In the genomic region with DNA sequence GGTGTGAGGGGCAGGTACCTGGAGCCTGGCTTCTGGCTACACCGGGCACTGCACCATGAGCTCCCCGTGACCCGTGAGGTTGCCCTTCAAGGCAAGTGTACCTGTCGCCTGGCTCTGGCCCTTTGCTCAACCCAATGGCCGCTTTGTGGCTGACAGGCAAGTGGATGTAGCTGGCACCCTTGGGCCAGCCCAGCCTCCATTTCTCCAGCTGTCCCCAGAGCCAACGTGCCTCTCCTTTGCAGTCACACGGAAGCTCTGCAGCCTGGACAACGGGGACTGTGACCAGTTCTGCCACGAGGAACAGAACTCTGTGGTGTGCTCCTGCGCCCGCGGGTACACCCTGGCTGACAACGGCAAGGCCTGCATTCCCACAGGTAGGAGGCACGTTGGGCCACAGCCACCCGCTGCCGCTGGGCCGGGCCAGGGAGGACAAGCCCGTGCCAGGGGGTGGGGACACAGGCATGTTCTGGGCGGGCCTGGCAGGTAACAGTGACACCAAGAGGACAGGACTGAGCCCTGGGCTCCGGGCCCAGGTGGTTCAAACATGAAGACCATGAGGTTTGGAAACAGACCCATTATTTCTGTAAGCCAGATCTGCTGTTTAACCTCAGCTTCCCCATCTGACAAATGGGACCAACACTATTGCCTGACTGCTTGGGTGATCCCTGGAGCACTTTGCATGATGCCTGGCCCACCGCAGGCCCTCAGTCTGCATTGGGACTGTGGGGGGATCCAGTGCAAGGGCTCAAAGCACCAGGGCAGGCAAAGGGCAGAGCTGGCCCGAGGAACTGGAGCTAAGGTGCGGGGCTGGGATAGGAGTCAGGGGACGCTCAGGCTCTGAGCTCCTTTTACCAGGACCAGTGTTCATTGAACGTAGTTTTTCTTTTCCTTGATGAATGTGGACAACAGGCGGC, we compare ENCODE assay signal across 38 cellular contexts. TPM values are rescaled to one million over a fixed set of nuclear protein-coding genes. Genes with fewer than 3 reads are reported as not detected.
DNase-seq lines count a peak whose midpoint lies in the region; ATAC-seq and TF ChIP-seq lines count a peak whose summit lies in the region.
"Had no signal": no experiment of that assay in that cellular context is flagged by ENCODE, and none has a peak within 500 bp of the region (broad histone marks: within the 10 kb centered on the region; RNA-seq: fewer than 3 reads in every experiment).

No MANE protein-coding gene starts in this region.

- H2BK20ac ChIP-seq in H9 (ENCODE audit: low read depth, low read length, poor library complexity, severe bottlenecking): no peak overlapping the region

- H3K9me3 Mint-ChIP-seq in H9: no peaks in the 10 kb centered on the region
- H3K9me3 Mint-ChIP-seq: central memory CD8-positive, alpha-beta T cell; neural progenitor cell; stimulated activated naive CD8-positive, alpha-beta T cell treated with anti-CD3 and anti-CD28 coated beads, Interleukin-15, amount 100 ng/mL, for 72 hours had no signal

- TF ChIP-seq CTCF in 22Rv1 (IDR thresholded peaks at IDR 0.05) (peak; percentile 47), H9 (conservative IDR thresholded peaks at IDR 0.05) (no peak), prostate gland (IDR thresholded peaks at IDR 0.05) (peak in 1 of 4 experiments; percentile 28)

- H3K4me1 ChIP-seq in H9 (ENCODE audit: insufficient read depth, low read length) (no peaks in the 10 kb centered on the region), prostate gland (replicated peaks) (no peaks in the 10 kb centered on the region)
- H3K4me1 ChIP-seq: BLaER1, Peyer's patch had no signal

- no peaks in the 10 kb centered on the region for H3K79me2 ChIP-seq in H9 (ENCODE audit: insufficient read depth, low read length)
- H3K79me2 ChIP-seq: hepatocyte had no signal

- peaks cover 14 to 29% of the 10 kb centered on the region in 2 experiments for H3K4me1 Mint-ChIP-seq in H9
- H3K4me1 Mint-ChIP-seq: central memory CD8-positive, alpha-beta T cell had no signal

- no peak overlapping the region for H3K4ac ChIP-seq in H9 (ENCODE audit: low read depth, low read length)

- no peak overlapping the region for H3T11ph ChIP-seq in H9 (ENCODE audit: low read length)

- H3K23ac ChIP-seq in H9 (ENCODE audit: insufficient read length, low read depth, low read length): no peak overlapping the region

- no peak overlapping the region for H2AK5ac ChIP-seq in H9 (ENCODE audit: insufficient read length, low read length)

- H2BK15ac ChIP-seq in H9 (ENCODE audit: low read depth, low read length): no peak overlapping the region

- H3K36me3 ChIP-seq in prostate gland: no peaks in the 10 kb centered on the region
- H3K36me3 ChIP-seq: BLaER1, neural progenitor cell, Peyer's patch, thyroid gland had no signal

- peak; percentile 26 for DNase-seq in H9
- peak; percentile 39 for DNase-seq in islet precursor cell
- peak; percentile 53 for DNase-seq in prostate gland (ENCODE audit: low spot score)
- DNase-seq in mucosa of gallbladder (ENCODE audit: low spot score): no peak
- DNase-seq: activated CD4-positive, alpha-beta T cell treated with anti-CD3 and anti-CD28 coated beads for 48 hours; activated CD8-positive, alpha-beta memory T cell treated with anti-CD3 and anti-CD28 coated beads for 24 hours; activated naive CD4-positive, alpha-beta T cell treated with Interleukin-2 at 50 U/mL for 16 hours; COR-L47; DMS79; GM23248; KBM-7; left cardiac atrium; mesenchymal stem cell; NCI-H1092; NCI-H1694; NCI-H446 treated with DMSO at 0.1 percent for 48 hours; NCI-H774; right cardiac atrium; stimulated activated CD4-positive, alpha-beta T cell treated with anti-CD3 and anti-CD28 coated beads, Interleukin-12 subunit alpha, Interleukin-12 subunit beta, amount 100 ng/mL, for 4 hours; stimulated activated CD4-positive, alpha-beta T cell treated with anti-CD3 and anti-CD28 coated beads, Interleukin-2, amount 100 ng/mL, for 48 hours; stimulated activated naive CD8-positive, alpha-beta T cell treated with anti-CD3 and anti-CD28 coated beads, Interleukin-15, amount 100 ng/mL, for 72 hours; T1000 had no signal

- H3K27me3 Mint-ChIP-seq in H9 (ENCODE audit: low read depth): no peaks in the 10 kb centered on the region

- H3K27ac ChIP-seq in 22Rv1 (no peak overlapping the region), H9 (ENCODE audit: insufficient read length, low read depth, low read length) (no peak overlapping the region), prostate gland (no peak overlapping the region)
- H3K27ac ChIP-seq: BLaER1, GM23248, hepatocyte, neural progenitor cell, Peyer's patch, thyroid gland, VCaP had no signal

- no peak overlapping the region for H2BK12ac ChIP-seq in H9 (ENCODE audit: insufficient read length, low read depth, low read length)

- no CpG with 5 or more reads among the region's 26 CpGs for WGBS in H9 (ENCODE audit: extremely low coverage, insufficient read length, low lambda C conversion rate)
- 73% methylated on average over 25 of the region's 26 CpGs for WGBS in prostate gland

- no peak overlapping the region for H4K91ac ChIP-seq in H9 (ENCODE audit: insufficient read length, low read depth, low read length)

- no peaks in the 10 kb centered on the region for H4K20me1 ChIP-seq in H9 (ENCODE audit: control insufficient read depth, insufficient read depth, insufficient read length)
- H4K20me1 ChIP-seq: BLaER1 had no signal

- no peak overlapping the region for H3K14ac ChIP-seq in H9 (ENCODE audit: insufficient read depth, low read length)

- no peak overlapping the region for H3K4me2 ChIP-seq in H9 (ENCODE audit: insufficient read depth, insufficient read length, low read length)
- H3K4me2 ChIP-seq: BLaER1, hepatocyte, neural progenitor cell had no signal

- no peak overlapping the region for H3K4me3 Mint-ChIP-seq in H9
- H3K4me3 Mint-ChIP-seq: central memory CD8-positive, alpha-beta T cell; neural progenitor cell; stimulated activated naive CD8-positive, alpha-beta T cell treated with anti-CD3 and anti-CD28 coated beads, Interleukin-15, amount 100 ng/mL, for 72 hours had no signal

- no peak overlapping the region for H2AFZ ChIP-seq in H9 (ENCODE audit: low read length)
- H2AFZ ChIP-seq: GM23248, hepatocyte, neural progenitor cell had no signal

- H3K18ac ChIP-seq in H9 (ENCODE audit: insufficient read length, low read depth, low read length): no peak overlapping the region

- intact Hi-C loops in prostate gland (cut with DNase I): no loop called here

- no peaks in the 10 kb centered on the region; a peak in 1 of 7 replicates for H3K36me3 Mint-ChIP-seq in H9 (ENCODE audit: insufficient read depth in 1 of 3, low read depth in 3 of 3)
- H3K36me3 Mint-ChIP-seq: neural progenitor cell had no signal

- no peak for TF ChIP-seq POLR2A in prostate gland (IDR thresholded peaks at IDR 0.05)

- H3K9ac ChIP-seq in H9 (ENCODE audit: extremely low read depth, insufficient read length, low read length): no peak overlapping the region
- H3K9ac ChIP-seq: BLaER1, GM23248, neural progenitor cell had no signal

- ATAC-seq in HG02623 (IDR thresholded peaks at IDR 0.05; ENCODE audit: unreplicated experiment): no peak
- ATAC-seq in HG02852 (IDR thresholded peaks at IDR 0.05; ENCODE audit: unreplicated experiment): no peak
- no peak for ATAC-seq in GM18511 (IDR thresholded peaks at IDR 0.05; ENCODE audit: unreplicated experiment)
- ATAC-seq: left cardiac atrium; stimulated activated naive CD8-positive, alpha-beta T cell treated with anti-CD3 and anti-CD28 coated beads, Interleukin-15, amount 100 ng/mL, for 72 hours had no signal

- no peak overlapping the region for H4K5ac ChIP-seq in H9 (ENCODE audit: insufficient read length, low read depth, low read length)

- H3K79me1 ChIP-seq in H9 (ENCODE audit: insufficient read depth, low read depth, low read length, poor library complexity, severe bottlenecking): no peaks in the 10 kb centered on the region

- no peaks in the 10 kb centered on the region for H3K9me3 ChIP-seq in H9 (ENCODE audit: control insufficient read depth, low read depth, low read length)
- H3K9me3 ChIP-seq in prostate gland: no peaks in the 10 kb centered on the region
- H3K9me3 ChIP-seq: BLaER1, Peyer's patch, thyroid gland had no signal

- no peaks in the 10 kb centered on the region for H3K27me3 ChIP-seq in H9 (ENCODE audit: insufficient read depth, low read length)
- no peaks in the 10 kb centered on the region for H3K27me3 ChIP-seq in prostate gland (replicated peaks; ENCODE audit: insufficient read depth)
- H3K27me3 ChIP-seq: BLaER1, hepatocyte, neural progenitor cell, Peyer's patch, thyroid gland had no signal

- no peak overlapping the region for H3K27ac Mint-ChIP-seq in H9
- H3K27ac Mint-ChIP-seq: neural progenitor cell; stimulated activated naive CD8-positive, alpha-beta T cell treated with anti-CD3 and anti-CD28 coated beads, Interleukin-15, amount 100 ng/mL, for 72 hours had no signal

- H3K56ac ChIP-seq in H9 (ENCODE audit: insufficient read length, low read depth, low read length): no peak overlapping the region

- no peak overlapping the region for H3K4me3 ChIP-seq in prostate gland
- H3K4me3 ChIP-seq: BLaER1, GM23248, hepatocyte, neural progenitor cell, Peyer's patch, thyroid gland had no signal

- H2BK5ac ChIP-seq in H9 (ENCODE audit: insufficient read length, low read length): no peak overlapping the region

- no peaks in the 10 kb centered on the region for H3K23me2 ChIP-seq in H9 (ENCODE audit: insufficient read length, low read depth, low read length, poor library complexity, severe bottlenecking)

- no peak overlapping the region for H2BK120ac ChIP-seq in H9 (ENCODE audit: low read depth, low read length, poor library complexity, severe bottlenecking)

- no peak overlapping the region for H4K8ac ChIP-seq in H9 (replicated peaks; ENCODE audit: insufficient read length, low read depth, low read length)

RNA-seq across cellular contexts. Expression of gene PROZ, which starts 17.5 kb away (rescaled TPM):
- total RNA-seq in H9 (2021) (not detected in 2 replicates), prostate gland (not detected), mucosa of gallbladder (not detected)
- total RNA-seq: dermis microvascular lymphatic vessel endothelial cell, fibroblast of lung, GM23248, HT1080, left cardiac atrium, M059J, myocyte, thyroid gland had no signal

RNA-seq across cellular contexts. Expression of gene F10, which starts 18.3 kb away (rescaled TPM):
- total RNA-seq in H9 (2021): 1.7 TPM in 2 replicates
- total RNA-seq in prostate gland: 10 to 100 TPM; 10.2 to 48.0 TPM
- 8.2 TPM for total RNA-seq in mucosa of gallbladder
- total RNA-seq: dermis microvascular lymphatic vessel endothelial cell, HT1080 had no signal

RNA-seq across cellular contexts. Expression of gene F7, which starts 35.3 kb away (rescaled TPM):
- total RNA-seq in H9 (2021) (0.66 and 0.81 TPM in 2 replicates), prostate gland (1 to 10 TPM in 1 of 2 donors, not detected in 1; 2.7 TPM), mucosa of gallbladder (0.26 TPM)
- total RNA-seq: dermis microvascular lymphatic vessel endothelial cell, fibroblast of lung, GM23248, M059J, myocyte, thyroid gland had no signal
